In the genomic region with DNA sequence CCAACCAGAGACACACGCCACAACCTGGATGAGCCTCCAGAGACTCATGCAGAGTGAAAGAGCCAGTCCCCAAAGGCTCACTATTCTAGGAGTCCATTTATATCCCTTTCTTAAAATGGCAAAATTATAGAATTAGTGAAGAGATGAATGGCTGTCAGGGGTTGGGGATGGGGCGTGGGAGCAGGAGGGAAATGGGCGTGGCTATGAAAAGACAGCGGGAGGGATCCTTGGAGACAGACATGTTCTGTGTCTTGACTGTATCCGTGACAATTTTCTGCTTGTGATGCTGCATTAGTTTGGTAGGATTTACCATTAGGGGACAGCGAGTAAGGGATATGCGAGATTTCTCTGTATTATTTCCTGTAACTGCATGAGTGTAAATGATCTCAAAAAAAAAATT, we compare ENCODE assay signal across 1 cellular context.
TF ChIP-seq lines count a peak whose summit lies in the region.

No MANE protein-coding gene starts in this region.

TF ChIP-seq in HepG2, 621 proteins besides CTCF, POLR2A, EP300 and RAD21:
- TF ChIP-seq ZNF761 (CRISPR knock-in tag; conservative IDR thresholded peaks at IDR 0.05) (no peak), GLI4 (CRISPR knock-in tag; IDR thresholded peaks at IDR 0.05; ENCODE audit: borderline replicate concordance) (no peak), ZNF256 (CRISPR knock-in tag; conservative IDR thresholded peaks at IDR 0.05) (no peak), ZNF776 (CRISPR knock-in tag; IDR thresholded peaks at IDR 0.05) (no peak), DNMT3B (CRISPR knock-in tag; conservative IDR thresholded peaks at IDR 0.05) (no peak), FOSL1 (CRISPR knock-in tag; IDR thresholded peaks at IDR 0.05; ENCODE audit: borderline replicate concordance) (no peak), KDM5A (IDR thresholded peaks at IDR 0.05; ENCODE audit: borderline replicate concordance, low read length) (no peak), MBD4 (IDR thresholded peaks at IDR 0.05; ENCODE audit: borderline replicate concordance, low read length) (no peak), RBM39 (IDR thresholded peaks at IDR 0.05; ENCODE audit: low read depth, low read length, poor library complexity, severe bottlenecking) (no peak), JUND (CRISPR knock-in tag; IDR thresholded peaks at IDR 0.05) (no peak), ZNF598 (CRISPR knock-in tag; IDR thresholded peaks at IDR 0.05; ENCODE audit: borderline replicate concordance) (no peak), ZNF577 (CRISPR knock-in tag; IDR thresholded peaks at IDR 0.05; ENCODE audit: borderline replicate concordance, low read depth) (no peak)
- TF ChIP-seq, protein P1, sequence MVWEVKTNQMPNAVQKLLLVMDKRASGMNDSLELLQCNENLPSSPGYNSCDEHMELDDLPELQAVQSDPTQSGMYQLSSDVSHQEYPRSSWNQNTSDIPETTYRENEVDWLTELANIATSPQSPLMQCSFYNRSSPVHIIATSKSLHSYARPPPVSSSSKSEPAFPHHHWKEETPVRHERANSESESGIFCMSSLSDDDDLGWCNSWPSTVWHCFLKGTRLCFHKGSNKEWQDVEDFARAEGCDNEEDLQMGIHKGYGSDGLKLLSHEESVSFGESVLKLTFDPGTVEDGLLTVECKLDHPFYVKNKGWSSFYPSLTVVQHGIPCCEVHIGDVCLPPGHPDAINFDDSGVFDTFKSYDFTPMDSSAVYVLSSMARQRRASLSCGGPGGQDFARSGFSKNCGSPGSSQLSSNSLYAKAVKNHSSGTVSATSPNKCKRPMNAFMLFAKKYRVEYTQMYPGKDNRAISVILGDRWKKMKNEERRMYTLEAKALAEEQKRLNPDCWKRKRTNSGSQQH (CRISPR knock-in tag; IDR thresholded peaks at IDR 0.05; ENCODE audit: low read depth) = no peak
- TF ChIP-seq, protein P2, sequence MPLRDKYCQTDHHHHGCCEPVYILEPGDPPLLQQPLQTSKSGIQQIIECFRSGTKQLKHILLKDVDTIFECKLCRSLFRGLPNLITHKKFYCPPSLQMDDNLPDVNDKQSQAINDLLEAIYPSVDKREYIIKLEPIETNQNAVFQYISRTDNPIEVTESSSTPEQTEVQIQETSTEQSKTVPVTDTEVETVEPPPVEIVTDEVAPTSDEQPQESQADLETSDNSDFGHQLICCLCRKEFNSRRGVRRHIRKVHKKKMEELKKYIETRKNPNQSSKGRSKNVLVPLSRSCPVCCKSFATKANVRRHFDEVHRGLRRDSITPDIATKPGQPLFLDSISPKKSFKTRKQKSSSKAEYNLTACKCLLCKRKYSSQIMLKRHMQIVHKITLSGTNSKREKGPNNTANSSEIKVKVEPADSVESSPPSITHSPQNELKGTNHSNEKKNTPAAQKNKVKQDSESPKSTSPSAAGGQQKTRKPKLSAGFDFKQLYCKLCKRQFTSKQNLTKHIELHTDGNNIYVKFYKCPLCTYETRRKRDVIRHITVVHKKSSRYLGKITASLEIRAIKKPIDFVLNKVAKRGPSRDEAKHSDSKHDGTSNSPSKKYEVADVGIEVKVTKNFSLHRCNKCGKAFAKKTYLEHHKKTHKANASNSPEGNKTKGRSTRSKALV (CRISPR knock-in tag; IDR thresholded peaks at IDR 0.05) = no peak
- TF ChIP-seq, protein P3, sequence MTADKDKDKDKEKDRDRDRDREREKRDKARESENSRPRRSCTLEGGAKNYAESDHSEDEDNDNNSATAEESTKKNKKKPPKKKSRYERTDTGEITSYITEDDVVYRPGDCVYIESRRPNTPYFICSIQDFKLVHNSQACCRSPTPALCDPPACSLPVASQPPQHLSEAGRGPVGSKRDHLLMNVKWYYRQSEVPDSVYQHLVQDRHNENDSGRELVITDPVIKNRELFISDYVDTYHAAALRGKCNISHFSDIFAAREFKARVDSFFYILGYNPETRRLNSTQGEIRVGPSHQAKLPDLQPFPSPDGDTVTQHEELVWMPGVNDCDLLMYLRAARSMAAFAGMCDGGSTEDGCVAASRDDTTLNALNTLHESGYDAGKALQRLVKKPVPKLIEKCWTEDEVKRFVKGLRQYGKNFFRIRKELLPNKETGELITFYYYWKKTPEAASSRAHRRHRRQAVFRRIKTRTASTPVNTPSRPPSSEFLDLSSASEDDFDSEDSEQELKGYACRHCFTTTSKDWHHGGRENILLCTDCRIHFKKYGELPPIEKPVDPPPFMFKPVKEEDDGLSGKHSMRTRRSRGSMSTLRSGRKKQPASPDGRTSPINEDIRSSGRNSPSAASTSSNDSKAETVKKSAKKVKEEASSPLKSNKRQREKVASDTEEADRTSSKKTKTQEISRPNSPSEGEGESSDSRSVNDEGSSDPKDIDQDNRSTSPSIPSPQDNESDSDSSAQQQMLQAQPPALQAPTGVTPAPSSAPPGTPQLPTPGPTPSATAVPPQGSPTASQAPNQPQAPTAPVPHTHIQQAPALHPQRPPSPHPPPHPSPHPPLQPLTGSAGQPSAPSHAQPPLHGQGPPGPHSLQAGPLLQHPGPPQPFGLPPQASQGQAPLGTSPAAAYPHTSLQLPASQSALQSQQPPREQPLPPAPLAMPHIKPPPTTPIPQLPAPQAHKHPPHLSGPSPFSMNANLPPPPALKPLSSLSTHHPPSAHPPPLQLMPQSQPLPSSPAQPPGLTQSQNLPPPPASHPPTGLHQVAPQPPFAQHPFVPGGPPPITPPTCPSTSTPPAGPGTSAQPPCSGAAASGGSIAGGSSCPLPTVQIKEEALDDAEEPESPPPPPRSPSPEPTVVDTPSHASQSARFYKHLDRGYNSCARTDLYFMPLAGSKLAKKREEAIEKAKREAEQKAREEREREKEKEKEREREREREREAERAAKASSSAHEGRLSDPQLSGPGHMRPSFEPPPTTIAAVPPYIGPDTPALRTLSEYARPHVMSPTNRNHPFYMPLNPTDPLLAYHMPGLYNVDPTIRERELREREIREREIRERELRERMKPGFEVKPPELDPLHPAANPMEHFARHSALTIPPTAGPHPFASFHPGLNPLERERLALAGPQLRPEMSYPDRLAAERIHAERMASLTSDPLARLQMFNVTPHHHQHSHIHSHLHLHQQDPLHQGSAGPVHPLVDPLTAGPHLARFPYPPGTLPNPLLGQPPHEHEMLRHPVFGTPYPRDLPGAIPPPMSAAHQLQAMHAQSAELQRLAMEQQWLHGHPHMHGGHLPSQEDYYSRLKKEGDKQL (CRISPR knock-in tag; IDR thresholded peaks at IDR 0.05; ENCODE audit: low read depth) = no peak
- TF ChIP-seq, protein P4, sequence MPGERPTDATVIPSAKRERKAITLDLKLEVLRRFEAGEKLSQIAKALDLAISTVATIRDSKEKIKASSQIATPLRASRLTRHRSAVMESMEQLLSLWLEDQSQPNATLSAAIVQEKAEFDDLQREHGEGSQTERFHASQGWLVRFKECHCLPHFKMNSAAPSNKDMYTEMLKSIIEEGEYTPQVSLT (CRISPR knock-in tag; IDR thresholded peaks at IDR 0.05; ENCODE audit: borderline replicate concordance, low read depth) = no peak
- TF ChIP-seq, protein P5, sequence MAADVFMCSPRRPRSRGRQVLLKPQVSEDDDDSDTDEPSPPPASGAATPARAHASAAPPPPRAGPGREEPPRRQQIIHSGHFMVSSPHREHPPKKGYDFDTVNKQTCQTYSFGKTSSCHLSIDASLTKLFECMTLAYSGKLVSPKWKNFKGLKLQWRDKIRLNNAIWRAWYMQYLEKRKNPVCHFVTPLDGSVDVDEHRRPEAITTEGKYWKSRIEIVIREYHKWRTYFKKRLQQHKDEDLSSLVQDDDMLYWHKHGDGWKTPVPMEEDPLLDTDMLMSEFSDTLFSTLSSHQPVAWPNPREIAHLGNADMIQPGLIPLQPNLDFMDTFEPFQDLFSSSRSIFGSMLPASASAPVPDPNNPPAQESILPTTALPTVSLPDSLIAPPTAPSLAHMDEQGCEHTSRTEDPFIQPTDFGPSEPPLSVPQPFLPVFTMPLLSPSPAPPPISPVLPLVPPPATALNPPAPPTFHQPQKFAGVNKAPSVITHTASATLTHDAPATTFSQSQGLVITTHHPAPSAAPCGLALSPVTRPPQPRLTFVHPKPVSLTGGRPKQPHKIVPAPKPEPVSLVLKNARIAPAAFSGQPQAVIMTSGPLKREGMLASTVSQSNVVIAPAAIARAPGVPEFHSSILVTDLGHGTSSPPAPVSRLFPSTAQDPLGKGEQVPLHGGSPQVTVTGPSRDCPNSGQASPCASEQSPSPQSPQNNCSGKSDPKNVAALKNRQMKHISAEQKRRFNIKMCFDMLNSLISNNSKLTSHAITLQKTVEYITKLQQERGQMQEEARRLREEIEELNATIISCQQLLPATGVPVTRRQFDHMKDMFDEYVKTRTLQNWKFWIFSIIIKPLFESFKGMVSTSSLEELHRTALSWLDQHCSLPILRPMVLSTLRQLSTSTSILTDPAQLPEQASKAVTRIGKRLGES (CRISPR knock-in tag; IDR thresholded peaks at IDR 0.05; ENCODE audit: borderline replicate concordance) = no peak
TF ChIP-seq in HepG2: peak in this region for 0.
